8 cellular contexts compared by ENCODE assay signal in genomic region chr16:67279296-67280089, GRCh38. TPM values are rescaled to one million over a fixed set of nuclear protein-coding genes. Genes with fewer than 3 reads are reported as not detected.
A peak's percentile ranks its signal among the peaks of the same experiment; 100 is the strongest.
DNase-seq lines count a peak whose midpoint lies in the region; ATAC-seq and TF ChIP-seq lines count a peak whose summit lies in the region.

Gene PLEKHG4, plus strand, starts transcription at chr16:67279532. Its CDS starts 513 bp downstream, at chr16:67280045.

- peak; percentile 72 for ATAC-seq in GM18867 (IDR thresholded peaks at IDR 0.05; ENCODE audit: unreplicated experiment)
- ATAC-seq in HG03280 (IDR thresholded peaks at IDR 0.05; ENCODE audit: unreplicated experiment), result peak; percentile 82
- peak; percentile 96 for ATAC-seq in activated CD8-positive, alpha-beta T cell treated with anti-CD3 and anti-CD28 coated beads, Interleukin-2, amount 10 ng/mL, durations not matched to agents 7 days and 5 days

- H3K4me1 Mint-ChIP-seq in activated CD8-positive, alpha-beta T cell treated with anti-CD3 and anti-CD28 coated beads, Interleukin-2, amount 10 ng/mL, durations not matched to agents 7 days and 5 days (ENCODE audit: low read depth), result peaks cover 17% of the 10 kb centered on the region
- H3K4me1 Mint-ChIP-seq in mesothelial cell of epicardium, result peaks cover 5% of the 10 kb centered on the region

- CTCF ChIA-PET in activated CD8-positive, alpha-beta T cell treated with anti-CD3 and anti-CD28 coated beads, Interleukin-2, amount 10 ng/mL, durations not matched to agents 7 days and 5 days (lab: Charles Lee), result interaction anchor here (0.9 to 1.5 kb wide), 8 partner anchors 10 to 103 kb away, joined by 3 to 9 read pairs (median 3); partner anchors contain the start of genes FHOD1, KCTD19, LRRC36 and TMEM208

- H3K36me3 Mint-ChIP-seq in activated CD8-positive, alpha-beta T cell treated with anti-CD3 and anti-CD28 coated beads, Interleukin-2, amount 10 ng/mL, durations not matched to agents 7 days and 5 days (ENCODE audit: low read depth), result peaks cover 10% of the 10 kb centered on the region
- peaks cover 3% of the 10 kb centered on the region for H3K36me3 Mint-ChIP-seq in mesothelial cell of epicardium

- TF ChIP-seq CTCF in mesothelial cell of epicardium (IDR thresholded peaks at IDR 0.05; ENCODE audit: unreplicated experiment), result peak; percentile 49

- H3K9me3 Mint-ChIP-seq in activated CD8-positive, alpha-beta T cell treated with anti-CD3 and anti-CD28 coated beads, Interleukin-2, amount 10 ng/mL, durations not matched to agents 7 days and 5 days (ENCODE audit: insufficient read depth), result no peaks in the 10 kb centered on the region
- H3K9me3 Mint-ChIP-seq in mesothelial cell of epicardium, result no peaks in the 10 kb centered on the region

- DNase-seq in AG08396 (ENCODE audit: low spot score) (peak; percentile 93), NCI-H82 (lab: John Stamatoyannopoulos, UW) (peak; percentile 84), mesothelial cell of epicardium (ENCODE audit: low spot score in 2 of 2, unreplicated experiment in 2 of 2) (peak; percentile 48 to 76)
- peak; percentile 87 for DNase-seq in activated CD8-positive, alpha-beta T cell treated with anti-CD3 and anti-CD28 coated beads, Interleukin-2, amount 10 ng/mL, durations not matched to agents 7 days and 5 days
- peak; percentile 35 to 67 for DNase-seq in stimulated activated CD8-positive, alpha-beta memory T cell treated with anti-CD3 and anti-CD28 coated beads, Interleukin-4, amount 100 ng/mL, for 1 hour (ENCODE audit: low read depth in 2 of 2, low spot score in 1 of 2)

- POLR2A ChIA-PET in activated CD8-positive, alpha-beta T cell treated with anti-CD3 and anti-CD28 coated beads, Interleukin-2, amount 10 ng/mL, durations not matched to agents 7 days and 5 days (lab: Charles Lee), result interaction anchor here (1.1 to 1.3 kb wide), 2 partner anchors 9 to 30 kb away, joined by 3 read pairs; no protein-coding TSS in a partner anchor

- H3K27me3 Mint-ChIP-seq in activated CD8-positive, alpha-beta T cell treated with anti-CD3 and anti-CD28 coated beads, Interleukin-2, amount 10 ng/mL, durations not matched to agents 7 days and 5 days (ENCODE audit: low read depth), result no peaks in the 10 kb centered on the region
- H3K27me3 Mint-ChIP-seq in mesothelial cell of epicardium (ENCODE audit: low read depth), result no peaks in the 10 kb centered on the region

- H3K4me3 Mint-ChIP-seq in activated CD8-positive, alpha-beta T cell treated with anti-CD3 and anti-CD28 coated beads, Interleukin-2, amount 10 ng/mL, durations not matched to agents 7 days and 5 days, result peak within 1 kb of the TSS; percentile 81
- peak within 1 kb of the TSS; percentile 65 for H3K4me3 Mint-ChIP-seq in mesothelial cell of epicardium

- H3K27ac Mint-ChIP-seq in activated CD8-positive, alpha-beta T cell treated with anti-CD3 and anti-CD28 coated beads, Interleukin-2, amount 10 ng/mL, durations not matched to agents 7 days and 5 days, result peak within 1 kb of the TSS; percentile 76
- no peak within 1 kb of the TSS for H3K27ac Mint-ChIP-seq in mesothelial cell of epicardium

- in situ Hi-C loops in endometrial microvascular endothelial cells (cut with HindIII; ENCODE audit: inconsistent ontology term, low pct_unique_long_range_greater_than_20kb, low sequenced_read_pairs), result loop anchor here (25.0 kb wide), 1 partner anchor 142 kb away; no protein-coding TSS in a partner anchor

RNA-seq across cellular contexts. Expression of gene PLEKHG4, which starts in this region (rescaled TPM):
- total RNA-seq in activated CD8-positive, alpha-beta T cell treated with anti-CD3 and anti-CD28 coated beads, Interleukin-2, amount 10 ng/mL, durations not matched to agents 7 days and 5 days, result 10 to 100 TPM; 13.6 to 16.3 TPM
- total RNA-seq in endometrial microvascular endothelial cells (ENCODE audit: inconsistent ontology term) (69.4 TPM), mesothelial cell of epicardium (13.4 to 15.5 TPM (median 15.4 TPM) in 3 replicates)

Comparison
In these comparisons a context has a peak if more than half of its experiments do, and no peak if none do; other contexts are left out.
1. Peak in every context shown above with its lines: DNase-seq and ATAC-seq.